12 cellular contexts compared by ENCODE assay signal in genomic region chr1:19414490-19414889, GRCh38.
A peak's percentile ranks its signal among the peaks of the same experiment; 100 is the strongest.
DNase-seq lines count a peak whose midpoint lies in the region; ATAC-seq and TF ChIP-seq lines count a peak whose summit lies in the region.
"Had no signal": no experiment of that assay in that cellular context is flagged by ENCODE, and none has a peak within 500 bp of the region (broad histone marks: within the 10 kb centered on the region; RNA-seq: fewer than 3 reads in every experiment).

No MANE protein-coding gene starts in this region.

- H2BK12ac ChIP-seq in trophoblast cell (ENCODE audit: low read length): no peak overlapping the region

- H3K4ac ChIP-seq in trophoblast cell (ENCODE audit: low read depth, low read length): peak overlapping the region; percentile 81
- H3K4ac ChIP-seq in mesendoderm (ENCODE audit: low read depth, low read length): no peak overlapping the region

- no peak overlapping the region for H4K91ac ChIP-seq in trophoblast cell (ENCODE audit: low read depth, low read length)

- H3K18ac ChIP-seq in trophoblast cell (ENCODE audit: low read length) (no peak overlapping the region), mesendoderm (ENCODE audit: low read length) (no peak overlapping the region)

- H3K56ac ChIP-seq in mesendoderm (ENCODE audit: low read length): no peak overlapping the region

- no peak overlapping the region for H2BK120ac ChIP-seq in trophoblast cell (ENCODE audit: insufficient read depth, low read length, poor library complexity)
- H2BK120ac ChIP-seq in mesendoderm (ENCODE audit: low read depth, low read length): no peak overlapping the region

- H2BK5ac ChIP-seq in trophoblast cell (ENCODE audit: low read depth, low read length, poor library complexity): no peak overlapping the region
- H2BK5ac ChIP-seq in mesendoderm (ENCODE audit: low read length): no peak overlapping the region

- no peak overlapping the region for H3K23ac ChIP-seq in trophoblast cell (ENCODE audit: low read length)
- H3K23ac ChIP-seq in mesendoderm (ENCODE audit: low read length): no peak overlapping the region

- WGBS in heart left ventricle, 4 donors: 8 to 19% (median 12%) methylated on average over 2 of the region's 2 CpGs
- WGBS in trophoblast cell (ENCODE audit: extremely low coverage, insufficient coverage, insufficient read length): no CpG with 5 or more reads among the region's 2 CpGs
- WGBS in mesendoderm (ENCODE audit: extremely low coverage, insufficient coverage, low lambda C conversion rate): no CpG with 5 or more reads among the region's 2 CpGs

- H4K8ac ChIP-seq in trophoblast cell (ENCODE audit: low read depth, low read length): no peak overlapping the region
- H4K8ac ChIP-seq in mesendoderm (ENCODE audit: low read depth, low read length): no peak overlapping the region

- no peak overlapping the region for H2AK5ac ChIP-seq in trophoblast cell (ENCODE audit: low read length)
- H2AK5ac ChIP-seq in mesendoderm (ENCODE audit: low read length): no peak overlapping the region

- TF ChIP-seq CTCF in heart left ventricle (IDR thresholded peaks at IDR 0.05): no peak
- no peak for TF ChIP-seq CTCF in vagina (IDR thresholded peaks at IDR 0.05)
- TF ChIP-seq CTCF in GM10266 (IDR thresholded peaks at IDR 0.05; ENCODE audit: control insufficient read depth, insufficient read depth, low read depth, missing control alignments): no peak

- H3K9ac ChIP-seq in trophoblast cell (ENCODE audit: low read length) (no peak overlapping the region), mesendoderm (ENCODE audit: low read length) (no peak overlapping the region)

- H3K4me2 ChIP-seq in trophoblast cell (ENCODE audit: low read length) (no peak overlapping the region), mesendoderm (ENCODE audit: low read length) (no peak overlapping the region)

- DNase-seq in Right ventricle myocardium inferior (ENCODE audit: missing footprints): no peak
- no peak for DNase-seq in cardiac septum (ENCODE audit: low spot score)
- no peak for DNase-seq in heart left ventricle
- no peak for DNase-seq in trophoblast cell
- DNase-seq in vagina (ENCODE audit: extremely low spot score in 2 of 2): no peak
- DNase-seq in GM10266 (ENCODE audit: extremely low spot score): no peak
- DNase-seq in mesendoderm: no peak
- DNase-seq: amniotic stem cell; NCI-H446 treated with DMSO at 0.1 percent for 48 hours; stimulated activated CD8-positive, alpha-beta memory T cell treated with anti-CD3 and anti-CD28 coated beads, Interleukin-4, amount 100 ng/mL, for 48 hours had no signal

- no peak for TF ChIP-seq POLR2A in heart left ventricle (IDR thresholded peaks at IDR 0.05)
- no peak for TF ChIP-seq POLR2A in vagina (IDR thresholded peaks at IDR 0.05)

- no peak overlapping the region for H2BK15ac ChIP-seq in mesendoderm (replicated peaks; ENCODE audit: low read depth)

- no peak overlapping the region for H4K5ac ChIP-seq in mesendoderm (ENCODE audit: low read length)

- peak; percentile 67 for ATAC-seq in Right ventricle myocardium inferior
- ATAC-seq in heart left ventricle: peak; percentile 4 to 78 (median 56)
- ATAC-seq in SK-N-SH treated with all-trans-retinoic acid at 6 μM for 48 hours: no peak
- ATAC-seq: left lobe of liver had no signal

- peak overlapping the region in 11 of 12 donors; percentile 26 to 83 (median 63) for H3K27ac ChIP-seq in heart left ventricle
- H3K27ac ChIP-seq in trophoblast cell (ENCODE audit: low read depth, low read length): no peak overlapping the region
- H3K27ac ChIP-seq in vagina: peak overlapping the region; percentile 91
- no peak overlapping the region for H3K27ac ChIP-seq in mesendoderm (ENCODE audit: low read depth, low read length)

- peaks cover 7 to 91% (median 60%) of the 10 kb centered on the region in 12 donors for H3K4me1 ChIP-seq in heart left ventricle
- peaks cover 0 to 2% of the 10 kb centered on the region in 2 experiments for H3K4me1 ChIP-seq in trophoblast cell (ENCODE audit: control insufficient read depth in 1 of 2, insufficient read depth in 2 of 2, low read length in 2 of 2)
- H3K4me1 ChIP-seq in vagina: peaks cover 88% of the 10 kb centered on the region
- H3K4me1 ChIP-seq in mesendoderm (ENCODE audit: control insufficient read depth, low read depth, low read length): no peaks in the 10 kb centered on the region

- H3K79me1 ChIP-seq in trophoblast cell (ENCODE audit: low read length): no peaks in the 10 kb centered on the region
- H3K79me1 ChIP-seq in mesendoderm (ENCODE audit: low read length): peaks cover 37% of the 10 kb centered on the region

- no peak overlapping the region for H2AFZ ChIP-seq in trophoblast cell (ENCODE audit: insufficient read depth, low read length, poor library complexity)

- H4K12ac ChIP-seq in trophoblast cell (ENCODE audit: low read depth, low read length): no peak overlapping the region

- no peaks in the 10 kb centered on the region for H3K27me3 ChIP-seq in heart left ventricle
- no peaks in the 10 kb centered on the region for H3K27me3 ChIP-seq in trophoblast cell (ENCODE audit: insufficient read depth, low read length)
- H3K27me3 ChIP-seq in vagina: no peaks in the 10 kb centered on the region
- H3K27me3 ChIP-seq in mesendoderm (ENCODE audit: insufficient read depth, low read length, poor library complexity): no peaks in the 10 kb centered on the region

- intact Hi-C loops in Right ventricle myocardium inferior (cut with DNase I) (no loop called here), cardiac septum (cut with DNase I) (no loop called here), heart left ventricle (cut with DNase I) (no loop called here), vagina (cut with DNase I) (no loop called here)

- H3K79me2 ChIP-seq in trophoblast cell (ENCODE audit: control insufficient read depth, insufficient read depth, low read length, poor library complexity) (peaks cover 7% of the 10 kb centered on the region), mesendoderm (ENCODE audit: control insufficient read depth, insufficient read depth, low read length) (peaks cover 36% of the 10 kb centered on the region)

- H3K9me3 ChIP-seq in heart left ventricle: no peaks in the 10 kb centered on the region
- no peaks in the 10 kb centered on the region for H3K9me3 ChIP-seq in trophoblast cell (ENCODE audit: insufficient read depth, low read depth, low read length)
- no peaks in the 10 kb centered on the region for H3K9me3 ChIP-seq in vagina

- H3K4me3 ChIP-seq in heart left ventricle: no peak overlapping the region
- no peak overlapping the region for H3K4me3 ChIP-seq in trophoblast cell (ENCODE audit: low read depth, low read length)
- no peak overlapping the region for H3K4me3 ChIP-seq in vagina
- H3K4me3 ChIP-seq in mesendoderm (ENCODE audit: low read length): no peak overlapping the region

- peaks cover 0 to 80% (median 15%) of the 10 kb centered on the region in 9 donors for H3K36me3 ChIP-seq in heart left ventricle
- peaks cover 28 to 37% of the 10 kb centered on the region in 2 experiments for H3K36me3 ChIP-seq in trophoblast cell (ENCODE audit: control insufficient read depth in 1 of 2, insufficient read depth in 2 of 2, low read length in 2 of 2)
- peaks cover 0 to 9% of the 10 kb centered on the region in 2 donors for H3K36me3 ChIP-seq in vagina
- H3K36me3 ChIP-seq in mesendoderm (ENCODE audit: control insufficient read depth, insufficient read depth, low read length): peaks cover 2% of the 10 kb centered on the region

- no peak overlapping the region for H3K14ac ChIP-seq in trophoblast cell (ENCODE audit: low read length)

TF ChIP-seq in SK-N-SH treated with all-trans-retinoic acid at 6 μM for 48 hours, 23 proteins besides CTCF, POLR2A, EP300 and RAD21 (continues in another document):
- TF ChIP-seq, protein P1, sequence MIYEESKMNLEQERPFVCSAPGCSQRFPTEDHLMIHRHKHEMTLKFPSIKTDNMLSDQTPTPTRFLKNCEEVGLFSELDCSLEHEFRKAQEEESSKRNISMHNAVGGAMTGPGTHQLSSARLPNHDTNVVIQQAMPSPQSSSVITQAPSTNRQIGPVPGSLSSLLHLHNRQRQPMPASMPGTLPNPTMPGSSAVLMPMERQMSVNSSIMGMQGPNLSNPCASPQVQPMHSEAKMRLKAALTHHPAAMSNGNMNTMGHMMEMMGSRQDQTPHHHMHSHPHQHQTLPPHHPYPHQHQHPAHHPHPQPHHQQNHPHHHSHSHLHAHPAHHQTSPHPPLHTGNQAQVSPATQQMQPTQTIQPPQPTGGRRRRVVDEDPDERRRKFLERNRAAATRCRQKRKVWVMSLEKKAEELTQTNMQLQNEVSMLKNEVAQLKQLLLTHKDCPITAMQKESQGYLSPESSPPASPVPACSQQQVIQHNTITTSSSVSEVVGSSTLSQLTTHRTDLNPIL (CRISPR knock-in tag; IDR thresholded peaks at IDR 0.05; ENCODE audit: low read depth): no peak
- TF ChIP-seq, protein P2, sequence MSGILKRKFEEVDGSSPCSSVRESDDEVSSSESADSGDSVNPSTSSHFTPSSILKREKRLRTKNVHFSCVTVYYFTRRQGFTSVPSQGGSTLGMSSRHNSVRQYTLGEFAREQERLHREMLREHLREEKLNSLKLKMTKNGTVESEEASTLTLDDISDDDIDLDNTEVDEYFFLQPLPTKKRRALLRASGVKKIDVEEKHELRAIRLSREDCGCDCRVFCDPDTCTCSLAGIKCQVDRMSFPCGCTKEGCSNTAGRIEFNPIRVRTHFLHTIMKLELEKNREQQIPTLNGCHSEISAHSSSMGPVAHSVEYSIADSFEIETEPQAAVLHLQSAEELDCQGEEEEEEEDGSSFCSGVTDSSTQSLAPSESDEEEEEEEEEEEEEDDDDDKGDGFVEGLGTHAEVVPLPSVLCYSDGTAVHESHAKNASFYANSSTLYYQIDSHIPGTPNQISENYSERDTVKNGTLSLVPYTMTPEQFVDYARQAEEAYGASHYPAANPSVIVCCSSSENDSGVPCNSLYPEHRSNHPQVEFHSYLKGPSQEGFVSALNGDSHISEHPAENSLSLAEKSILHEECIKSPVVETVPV (CRISPR knock-in tag; IDR thresholded peaks at IDR 0.05): no peak
- no peak for TF ChIP-seq ISL1 (CRISPR knock-in tag; IDR thresholded peaks at IDR 0.05)
- TF ChIP-seq CSDC2 (CRISPR knock-in tag; IDR thresholded peaks at IDR 0.05): no peak
- TF ChIP-seq BACH2 (CRISPR knock-in tag; IDR thresholded peaks at IDR 0.05; ENCODE audit: borderline replicate concordance): no peak
- no peak for TF ChIP-seq ZC3H10 (CRISPR knock-in tag; IDR thresholded peaks at IDR 0.05)
- TF ChIP-seq TCF4 (CRISPR knock-in tag; IDR thresholded peaks at IDR 0.05; ENCODE audit: borderline replicate concordance): no peak

Comparison
In these comparisons a context has a peak if more than half of its experiments do, and no peak if none do; other contexts are left out.
1. H3K27ac ChIP-seq: peak in heart left ventricle (11 of 12) and vagina (single experiment); none in trophoblast cell (single experiment) and mesendoderm (single experiment).